In the genomic region with DNA sequence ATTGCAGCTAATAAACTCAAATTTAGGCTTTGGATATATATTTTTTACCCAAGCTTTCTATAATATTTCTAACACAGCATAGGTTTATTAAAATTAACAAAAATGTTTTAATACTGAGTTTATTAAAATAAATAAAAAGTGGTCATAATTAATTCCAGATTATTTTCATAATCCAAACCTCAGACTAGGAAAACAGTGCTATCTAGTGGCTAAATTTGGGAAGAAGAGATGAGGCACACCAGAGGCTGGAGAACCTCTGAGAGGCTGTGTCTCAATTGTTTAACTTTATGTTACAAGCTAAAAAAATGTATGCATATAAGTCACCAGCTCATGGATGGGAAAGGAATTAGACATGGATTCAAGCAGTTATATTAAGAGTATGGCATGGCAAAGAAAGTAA, we compare ENCODE assay signal across 10 cellular contexts.
A peak's percentile ranks its signal among the peaks of the same experiment; 100 is the strongest.
DNase-seq lines count a peak whose midpoint lies in the region; ATAC-seq and TF ChIP-seq lines count a peak whose summit lies in the region.
"Had no signal": no experiment of that assay in that cellular context is flagged by ENCODE, and none has a peak within 500 bp of the region (broad histone marks: within the 10 kb centered on the region; RNA-seq: fewer than 3 reads in every experiment).

No MANE protein-coding gene starts in this region.

- in situ Hi-C loops in IMR-90 (cut with MboI; ENCODE audit: low sequenced_read_pairs): loop anchor here (25.0 kb wide), 1 partner anchor 659 kb away; no protein-coding TSS in a partner anchor

- H3K23ac ChIP-seq in IMR-90 (ENCODE audit: low read depth, low read length): no peak overlapping the region; the same call in 1 of the 2 replicates

- H4K91ac ChIP-seq in IMR-90 (ENCODE audit: insufficient read depth, low read depth, low read length): no peak overlapping the region

- H4K20me1 ChIP-seq in IMR-90 (ENCODE audit: insufficient read depth, low read length): no peaks in the 10 kb centered on the region

- no peak overlapping the region for H2AK9ac ChIP-seq in IMR-90 (replicated peaks; ENCODE audit: low read depth, low read length, poor library complexity)

- H4K5ac ChIP-seq in IMR-90 (ENCODE audit: low read depth, low read length): no peak overlapping the region

- no peaks in the 10 kb centered on the region for H3K9me3 ChIP-seq in Caco-2
- H3K9me3 ChIP-seq in IMR-90 (ENCODE audit: control insufficient read depth, insufficient read depth, low read length): no peaks in the 10 kb centered on the region
- no peaks in the 10 kb centered on the region for H3K9me3 ChIP-seq in liver (ENCODE audit: control insufficient read depth in 4 of 4, low read length in 3 of 4)

- BruUV-seq in Caco-2 (replicated peaks; lab: Mats Ljungman, UMichigan) (no TSS peak), IMR-90 (replicated peaks; lab: Mats Ljungman, UMichigan) (no TSS peak)

- DNase-seq in Caco-2 (peak in 1 of 2 experiments; percentile 35), IMR-90 (peak; percentile 59), amniotic epithelial cell (ENCODE audit: low read depth) (peak; percentile 32), HuH-7.5 (ENCODE audit: low spot score) (no peak), NK-92 (lab: John Stamatoyannopoulos, UW; ENCODE audit: unreplicated experiment) (no peak)
- DNase-seq in activated CD8-positive, alpha-beta T cell treated with anti-CD3 and anti-CD28 coated beads for 36 hours: no peak
- DNase-seq: naive thymus-derived CD4-positive, alpha-beta T cell had no signal

- no peak overlapping the region for H3K18ac ChIP-seq in IMR-90 (ENCODE audit: low read depth, low read length)

- peaks cover 29% of the 10 kb centered on the region for H3K36me3 Mint-ChIP-seq in Caco-2 (ENCODE audit: insufficient read depth, unreplicated experiment)
- H3K36me3 Mint-ChIP-seq in activated CD8-positive, alpha-beta T cell treated with anti-CD3 and anti-CD28 coated beads for 36 hours (ENCODE audit: low read depth): no peaks in the 10 kb centered on the region

- intact Hi-C loops in Caco-2 (cut with micrococcal nuclease; ENCODE audit: unreplicated experiment) (loop anchor here (1.0 to 5.0 kb wide), 3 partner anchors 91 to 380 kb away; no protein-coding TSS in a partner anchor), IMR-90 (cut with micrococcal nuclease) (loop anchor here (1.0 to 5.0 kb wide), 5 partner anchors 91 to 456 kb away; a partner anchor contains a TSS)
- intact Hi-C loops in activated CD8-positive, alpha-beta T cell treated with anti-CD3 and anti-CD28 coated beads for 36 hours (cut with micrococcal nuclease): no loop called here

- no peak overlapping the region for H2BK20ac ChIP-seq in IMR-90 (ENCODE audit: low read depth, low read length)

- peaks cover 0 to 3% of the 10 kb centered on the region in 2 experiments; a peak in 2 of 4 replicates for H3K79me1 ChIP-seq in IMR-90 (ENCODE audit: low read depth in 1 of 2, low read length in 2 of 2)

- 0 out of 2 replicates have a peak, but pooled peaks have one; percentile 30 for ATAC-seq in IMR-90 (ENCODE audit: low read depth)
- no peak for ATAC-seq in activated CD8-positive, alpha-beta T cell treated with anti-CD3 and anti-CD28 coated beads for 36 hours
- ATAC-seq in HG03196 (IDR thresholded peaks at IDR 0.05; ENCODE audit: unreplicated experiment): no peak
- ATAC-seq: naive thymus-derived CD4-positive, alpha-beta T cell had no signal

- H3K4me3 ChIP-seq in Caco-2 (ENCODE audit: low read depth, low read length) (no peak overlapping the region), IMR-90 (ENCODE audit: insufficient read depth, low read depth, low read length) (no peak overlapping the region), liver (ENCODE audit: low read depth in 1 of 3, low read length in 3 of 3) (no peak overlapping the region)

- no peak overlapping the region for H2AFZ ChIP-seq in IMR-90 (replicated peaks; ENCODE audit: low read length, poor library complexity)

- peak; percentile 76 for TF ChIP-seq RAD21 in IMR-90 (IDR thresholded peaks at IDR 0.05; ENCODE audit: low read length)
- TF ChIP-seq RAD21 in liver (IDR thresholded peaks at IDR 0.05): peak; percentile 78 to 83

- CTCF ChIA-PET in Caco-2 (lab: Charles Lee) (interaction anchor here (1.1 to 2.4 kb wide), 4 partner anchors 20 to 91 kb away, joined by 3 to 12 read pairs (median 8); no protein-coding TSS in a partner anchor), IMR-90 (lab: Yijun Ruan, JAX) (interaction anchor here (0.6 to 3.5 kb wide), 18 partner anchors 8 to 559 kb away, joined by 3 to 29 read pairs (median 4); no protein-coding TSS in a partner anchor)
- CTCF ChIA-PET in activated CD8-positive, alpha-beta T cell treated with anti-CD3 and anti-CD28 coated beads for 36 hours (lab: Charles Lee): interaction anchor here (1.1 to 1.7 kb wide), 2 partner anchors 13 to 85 kb away, joined by 3 to 6 read pairs; no protein-coding TSS in a partner anchor

- no peak overlapping the region; the same call in 1 of the 2 replicates for H2BK120ac ChIP-seq in IMR-90 (ENCODE audit: low read depth, low read length)

- H2BK15ac ChIP-seq in IMR-90 (ENCODE audit: low read depth, low read length): no peak overlapping the region

- H2BK5ac ChIP-seq in IMR-90 (ENCODE audit: low read depth, low read length, poor library complexity, severe bottlenecking): peak overlapping the region; percentile 86

- no peak overlapping the region for H3K14ac ChIP-seq in IMR-90 (replicated peaks; ENCODE audit: low read depth, low read length)

- H3K4me2 ChIP-seq in IMR-90 (ENCODE audit: low read depth, low read length): no peak overlapping the region

- H3K56ac ChIP-seq in IMR-90 (ENCODE audit: extremely low read depth, insufficient read depth, low read length): no peak overlapping the region

- peaks cover 43% of the 10 kb centered on the region for H3K4me1 Mint-ChIP-seq in Caco-2 (ENCODE audit: low read depth, unreplicated experiment)
- H3K4me1 Mint-ChIP-seq in activated CD8-positive, alpha-beta T cell treated with anti-CD3 and anti-CD28 coated beads for 36 hours (ENCODE audit: low read depth): no peaks in the 10 kb centered on the region
- H3K4me1 Mint-ChIP-seq: central memory CD8-positive, alpha-beta T cell had no signal

- H3K9me1 ChIP-seq in IMR-90 (ENCODE audit: insufficient read depth, low read length): peaks cover 3% of the 10 kb centered on the region; the same call in 1 of the 2 replicates

- no peak overlapping the region for H3K4ac ChIP-seq in IMR-90 (ENCODE audit: low read depth, low read length)

- H3K4me3 Mint-ChIP-seq in Caco-2 (ENCODE audit: unreplicated experiment): no peak overlapping the region
- no peak overlapping the region for H3K4me3 Mint-ChIP-seq in activated CD8-positive, alpha-beta T cell treated with anti-CD3 and anti-CD28 coated beads for 36 hours
- H3K4me3 Mint-ChIP-seq: central memory CD8-positive, alpha-beta T cell; naive thymus-derived CD4-positive, alpha-beta T cell had no signal

- no peak overlapping the region for H2AK5ac ChIP-seq in IMR-90 (ENCODE audit: low read depth, low read length)

- no peaks in the 10 kb centered on the region for H3K9me3 Mint-ChIP-seq in Caco-2 (ENCODE audit: unreplicated experiment)
- no peaks in the 10 kb centered on the region for H3K9me3 Mint-ChIP-seq in activated CD8-positive, alpha-beta T cell treated with anti-CD3 and anti-CD28 coated beads for 36 hours
- H3K9me3 Mint-ChIP-seq: central memory CD8-positive, alpha-beta T cell; naive thymus-derived CD4-positive, alpha-beta T cell had no signal

- POLR2A ChIA-PET in Caco-2 (lab: Charles Lee): no interaction called here
- POLR2A ChIA-PET in IMR-90 (lab: Charles Lee; ENCODE audit: unreplicated experiment): no interaction called here
- POLR2A ChIA-PET in activated CD8-positive, alpha-beta T cell treated with anti-CD3 and anti-CD28 coated beads for 36 hours (lab: Charles Lee): no interaction called here

- dilution Hi-C loops in IMR-90 (cut with HindIII; ENCODE audit: low sequenced_read_pairs, unreplicated experiment): no loop called here

- no peaks in the 10 kb centered on the region for H3K36me3 ChIP-seq in Caco-2 (ENCODE audit: control insufficient read depth, insufficient read depth, low read length)
- H3K36me3 ChIP-seq in IMR-90 (ENCODE audit: control insufficient read depth, insufficient read depth, low read length): no peaks in the 10 kb centered on the region; the same call in 1 of the 2 replicates
- H3K36me3 ChIP-seq in liver (ENCODE audit: control insufficient read depth in 4 of 4, insufficient read depth in 3 of 4, low read depth in 1 of 4, low read length in 3 of 4): no peaks in the 10 kb centered on the region

- TF ChIP-seq POLR2A in IMR-90 (IDR thresholded peaks at IDR 0.05; ENCODE audit: low read depth, low read length): no peak

- no peak overlapping the region for H3K9ac ChIP-seq in IMR-90 (ENCODE audit: low read depth, low read length)
- no peak overlapping the region for H3K9ac ChIP-seq in liver (ENCODE audit: low read depth in 1 of 2, low read length in 2 of 2)

- H4K8ac ChIP-seq in IMR-90 (ENCODE audit: low read depth in 2 of 2, low read length in 2 of 2): no peak overlapping the region

- H3K27ac ChIP-seq in IMR-90 (ENCODE audit: insufficient read depth, low read length): no peak overlapping the region
- H3K27ac ChIP-seq in liver (ENCODE audit: low read depth in 1 of 2, low read length in 2 of 2): no peak overlapping the region

- H3K4me1 ChIP-seq in Caco-2 (peaks cover 92% of the 10 kb centered on the region), IMR-90 (ENCODE audit: control insufficient read depth, insufficient read depth, low read length) (peaks cover 7% of the 10 kb centered on the region), liver (ENCODE audit: control insufficient read depth in 4 of 4, insufficient read depth in 4 of 4, low read length in 3 of 4) (no peaks in the 10 kb centered on the region)

- H3K27me3 Mint-ChIP-seq in Caco-2 (ENCODE audit: insufficient read depth, unreplicated experiment): no peaks in the 10 kb centered on the region
- H3K27me3 Mint-ChIP-seq in activated CD8-positive, alpha-beta T cell treated with anti-CD3 and anti-CD28 coated beads for 36 hours: peaks cover 1% of the 10 kb centered on the region
- H3K27me3 Mint-ChIP-seq: central memory CD8-positive, alpha-beta T cell; naive thymus-derived CD4-positive, alpha-beta T cell had no signal

- TF ChIP-seq CTCF in Caco-2 (IDR thresholded peaks at IDR 0.05; ENCODE audit: insufficient read depth in 1 of 2, low read depth in 1 of 2, low read length in 1 of 2, severe bottlenecking in 1 of 2, unreplicated experiment in 1 of 2) (peak; percentile 52 to 74), IMR-90 (conservative IDR thresholded peaks at IDR 0.05; ENCODE audit: low read depth, low read length) (peak; percentile 77), liver (IDR thresholded peaks at IDR 0.05; ENCODE audit: low read depth, low read length, missing input control) (peak; percentile 45)
- TF ChIP-seq CTCF in activated CD8-positive, alpha-beta T cell treated with anti-CD3 and anti-CD28 coated beads for 36 hours (IDR thresholded peaks at IDR 0.05): no peak

- H3K27ac Mint-ChIP-seq in Caco-2 (ENCODE audit: unreplicated experiment): no peak overlapping the region
- no peak overlapping the region for H3K27ac Mint-ChIP-seq in activated CD8-positive, alpha-beta T cell treated with anti-CD3 and anti-CD28 coated beads for 36 hours
- H3K27ac Mint-ChIP-seq: naive thymus-derived CD4-positive, alpha-beta T cell had no signal

- H3K27me3 ChIP-seq in Caco-2 (replicated peaks; ENCODE audit: control insufficient read depth, insufficient read depth, low read length): no peaks in the 10 kb centered on the region
- no peaks in the 10 kb centered on the region for H3K27me3 ChIP-seq in IMR-90 (ENCODE audit: control insufficient read depth, insufficient read depth, low read length)
- no peaks in the 10 kb centered on the region for H3K27me3 ChIP-seq in liver (ENCODE audit: control insufficient read depth in 4 of 4, insufficient read depth in 4 of 4, low read length in 3 of 4)

Comparison
In these comparisons a context has a peak if more than half of its experiments do, and no peak if none do; other contexts are left out.
1. DNase-seq: peak in IMR-90 (single experiment) and amniotic epithelial cell (single experiment); none in activated CD8-positive, alpha-beta T cell treated with anti-CD3 and anti-CD28 coated beads for 36 hours (single experiment), HuH-7.5 (single experiment) and NK-92 (single experiment).